1 cellular context compared by ENCODE assay signal in genomic region chr12:988616-989015, GRCh38.
TF ChIP-seq lines count a peak whose summit lies in the region.

No MANE protein-coding gene starts in this region.

TF ChIP-seq in SK-N-SH, 30 proteins besides CTCF, POLR2A, EP300 and RAD21 (continued from another document):
- TF ChIP-seq, protein P1, sequence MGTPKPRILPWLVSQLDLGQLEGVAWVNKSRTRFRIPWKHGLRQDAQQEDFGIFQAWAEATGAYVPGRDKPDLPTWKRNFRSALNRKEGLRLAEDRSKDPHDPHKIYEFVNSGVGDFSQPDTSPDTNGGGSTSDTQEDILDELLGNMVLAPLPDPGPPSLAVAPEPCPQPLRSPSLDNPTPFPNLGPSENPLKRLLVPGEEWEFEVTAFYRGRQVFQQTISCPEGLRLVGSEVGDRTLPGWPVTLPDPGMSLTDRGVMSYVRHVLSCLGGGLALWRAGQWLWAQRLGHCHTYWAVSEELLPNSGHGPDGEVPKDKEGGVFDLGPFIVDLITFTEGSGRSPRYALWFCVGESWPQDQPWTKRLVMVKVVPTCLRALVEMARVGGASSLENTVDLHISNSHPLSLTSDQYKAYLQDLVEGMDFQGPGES (IDR thresholded peaks at IDR 0.05; ENCODE audit: low read depth, low read length), result no peak
- TF ChIP-seq TEAD4 (IDR thresholded peaks at IDR 0.05; ENCODE audit: borderline replicate concordance, insufficient read depth) (no peak), GABPA (IDR thresholded peaks at IDR 0.05; ENCODE audit: low read depth) (no peak), MAX (IDR thresholded peaks at IDR 0.05; ENCODE audit: low read depth) (no peak), RFX5 (IDR thresholded peaks at IDR 0.05; ENCODE audit: low read length) (no peak), JUND (IDR thresholded peaks at IDR 0.05) (no peak), RXRA (IDR thresholded peaks at IDR 0.05; ENCODE audit: borderline replicate concordance, low read depth) (no peak), MEF2A (IDR thresholded peaks at IDR 0.05; ENCODE audit: borderline replicate concordance, low read depth) (no peak), NFIC (IDR thresholded peaks at IDR 0.05; ENCODE audit: borderline replicate concordance) (no peak), ELF1 (IDR thresholded peaks at IDR 0.05) (no peak), RCOR1 (IDR thresholded peaks at IDR 0.05; ENCODE audit: low read length) (no peak)
- TF ChIP-seq, protein P2, sequence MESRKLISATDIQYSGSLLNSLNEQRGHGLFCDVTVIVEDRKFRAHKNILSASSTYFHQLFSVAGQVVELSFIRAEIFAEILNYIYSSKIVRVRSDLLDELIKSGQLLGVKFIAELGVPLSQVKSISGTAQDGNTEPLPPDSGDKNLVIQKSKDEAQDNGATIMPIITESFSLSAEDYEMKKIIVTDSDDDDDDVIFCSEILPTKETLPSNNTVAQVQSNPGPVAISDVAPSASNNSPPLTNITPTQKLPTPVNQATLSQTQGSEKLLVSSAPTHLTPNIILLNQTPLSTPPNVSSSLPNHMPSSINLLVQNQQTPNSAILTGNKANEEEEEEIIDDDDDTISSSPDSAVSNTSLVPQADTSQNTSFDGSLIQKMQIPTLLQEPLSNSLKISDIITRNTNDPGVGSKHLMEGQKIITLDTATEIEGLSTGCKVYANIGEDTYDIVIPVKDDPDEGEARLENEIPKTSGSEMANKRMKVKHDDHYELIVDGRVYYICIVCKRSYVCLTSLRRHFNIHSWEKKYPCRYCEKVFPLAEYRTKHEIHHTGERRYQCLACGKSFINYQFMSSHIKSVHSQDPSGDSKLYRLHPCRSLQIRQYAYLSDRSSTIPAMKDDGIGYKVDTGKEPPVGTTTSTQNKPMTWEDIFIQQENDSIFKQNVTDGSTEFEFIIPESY (IDR thresholded peaks at IDR 0.05; ENCODE audit: borderline replicate concordance, low read depth), result no peak
TF ChIP-seq in SK-N-SH: peak in this region for 0.
